In genomic region chr11:85627998-85628770, GRCh38 we compare ENCODE assay signal across 8 cellular contexts.
DNase-seq lines count a peak whose midpoint lies in the region; ATAC-seq and TF ChIP-seq lines count a peak whose summit lies in the region.

Gene TMEM126B (plus strand): TSS chr11:85628593. CDS start chr11:85628608, 15 bp downstream.

- DNase-seq in AG09309 (ENCODE audit: low read depth) (peak; percentile 81), NCI-H446 (lab: John Stamatoyannopoulos, UW) (peak; percentile 96 to 98), islet precursor cell (peak; percentile 99)
- peak; percentile 93 for DNase-seq in activated CD4-positive, CD25-positive, alpha-beta regulatory T cell treated with anti-CD3 and anti-CD28 coated beads, Interleukin-2, amount 50 U/mL, for 16 hours (ENCODE audit: low read depth, low spot score)
- DNase-seq in central memory CD8-positive, alpha-beta T cell (ENCODE audit: low spot score in 2 of 2) = peak; percentile 89 to 91
- peak; percentile 93 to 96 (median 96) for DNase-seq in stimulated activated CD4-positive, alpha-beta T cell treated with anti-CD3 and anti-CD28 coated beads, Interleukin-12 subunit alpha, Interleukin-12 subunit beta, amount 100 ng/mL, for 48 hours (ENCODE audit: low read depth in 2 of 3, low spot score in 1 of 3)

- no peaks in the 10 kb centered on the region for H3K9me3 Mint-ChIP-seq in central memory CD8-positive, alpha-beta T cell

- no peak for TF ChIP-seq CTCF in AG09309 (IDR thresholded peaks at IDR 0.05; ENCODE audit: control insufficient read depth, insufficient read depth, low read depth, low read length, missing control alignments)

- H3K36me3 Mint-ChIP-seq in central memory CD8-positive, alpha-beta T cell (ENCODE audit: insufficient read depth) = peaks cover 19% of the 10 kb centered on the region

- H3K4me3 ChIP-seq in AG09309 (ENCODE audit: control insufficient read depth, low read depth, low read length) = peak within 1 kb of the TSS; percentile 76

- H3K4me3 Mint-ChIP-seq in central memory CD8-positive, alpha-beta T cell = peak within 1 kb of the TSS; percentile 99

- peak within 1 kb of the TSS; percentile 98 for H3K27ac Mint-ChIP-seq in central memory CD8-positive, alpha-beta T cell (ENCODE audit: low read depth)

- H3K4me1 Mint-ChIP-seq in central memory CD8-positive, alpha-beta T cell = peaks cover 33% of the 10 kb centered on the region

- ATAC-seq in GM19025 (IDR thresholded peaks at IDR 0.05; ENCODE audit: low read depth, unreplicated experiment) = peak; percentile 100
- ATAC-seq in HG03342 (IDR thresholded peaks at IDR 0.05; ENCODE audit: unreplicated experiment) = peak; percentile 98
- peak; percentile 99 for ATAC-seq in central memory CD8-positive, alpha-beta T cell (replicated peaks; ENCODE audit: extremely low read depth, poor library complexity, severe bottlenecking)

- no peaks in the 10 kb centered on the region for H3K27me3 Mint-ChIP-seq in central memory CD8-positive, alpha-beta T cell

Comparison
In these comparisons a context has a peak if more than half of its experiments do, and no peak if none do; other contexts are left out.
1. Peak in every context shown above with its lines: DNase-seq, ATAC-seq and H3K4me3 ChIP-seq.